ENCODE assay signal across 8 cellular contexts in the genomic region with DNA sequence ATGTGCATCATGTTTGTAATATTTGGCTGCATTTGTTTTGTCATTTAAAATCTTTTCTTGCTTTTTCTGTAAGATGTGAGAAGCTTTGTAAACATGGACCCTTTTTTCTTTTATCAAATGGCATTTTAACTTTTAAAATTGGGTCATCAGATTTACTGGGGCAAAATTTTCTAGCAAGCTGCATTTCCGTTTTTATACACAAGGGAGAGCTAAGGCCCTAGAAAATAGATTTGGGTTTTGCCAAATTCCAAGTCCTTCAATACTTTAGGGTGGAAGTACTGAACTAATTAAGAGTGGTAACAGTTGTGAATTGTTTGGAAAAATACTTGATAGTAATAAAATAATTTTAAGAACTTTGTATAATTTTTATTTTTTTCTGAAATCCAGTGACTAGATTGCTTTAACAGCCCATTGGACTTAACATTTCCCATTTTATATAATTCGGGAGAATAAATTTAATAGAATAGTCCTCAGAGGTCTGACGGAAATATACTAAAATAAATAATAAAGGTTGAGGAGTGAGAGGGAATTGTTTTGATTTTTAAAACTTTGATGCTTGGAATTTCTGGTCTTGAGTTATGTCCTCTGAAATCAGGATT.
DNase-seq lines count a peak whose midpoint lies in the region; ATAC-seq and TF ChIP-seq lines count a peak whose summit lies in the region.

No MANE protein-coding gene starts in this region.

- H3K79me2 ChIP-seq in SU-DHL-6 (ENCODE audit: insufficient read depth, low read length): no peaks in the 10 kb centered on the region

- no peaks in the 10 kb centered on the region for H4K20me1 ChIP-seq in SU-DHL-6 (ENCODE audit: low read depth, low read length)

- TF ChIP-seq POLR2A in transverse colon (IDR thresholded peaks at IDR 0.05): no peak

- no peak overlapping the region for H3K4me3 ChIP-seq in CD4-positive, CD25-positive, alpha-beta regulatory T cell (ENCODE audit: low read depth, low read length)
- no peak overlapping the region for H3K4me3 ChIP-seq in Jurkat, Clone E6-1 (ENCODE audit: low read length)
- H3K4me3 ChIP-seq in SU-DHL-6 (ENCODE audit: insufficient read depth, low read length, poor library complexity, severe bottlenecking) (no peak overlapping the region), heart right ventricle (no peak overlapping the region), transverse colon (no peak overlapping the region)

- H3K9ac ChIP-seq in SU-DHL-6 (ENCODE audit: low read length): no peak overlapping the region

- no peaks in the 10 kb centered on the region for H3F3A ChIP-seq in SU-DHL-6 (ENCODE audit: insufficient read depth)

- no peaks in the 10 kb centered on the region for H3K9me3 ChIP-seq in CD4-positive, CD25-positive, alpha-beta regulatory T cell (ENCODE audit: control insufficient read depth in 2 of 2, low read length in 2 of 2)
- no peaks in the 10 kb centered on the region for H3K9me3 ChIP-seq in SU-DHL-6 (ENCODE audit: insufficient read depth, low read length)
- no peaks in the 10 kb centered on the region for H3K9me3 ChIP-seq in heart right ventricle
- no peaks in the 10 kb centered on the region for H3K9me3 ChIP-seq in transverse colon

- no peak for ATAC-seq in CD4-positive, CD25-positive, alpha-beta regulatory T cell (ENCODE audit: low read depth in 2 of 2)
- ATAC-seq in heart right ventricle (peak in 2 of 8 donors; percentile 26 to 37), GM18907 (IDR thresholded peaks at IDR 0.05; ENCODE audit: unreplicated experiment) (no peak)

- intact Hi-C loops in heart right ventricle (cut with DNase I): loop anchor here in 8 of 10 donors (2.0 to 10.0 kb wide), 11 partner anchors 45 to 705 kb away; partner anchors contain the start of gene VLDLR (in 3 of the 8)
- intact Hi-C loops in transverse colon (cut with DNase I; ENCODE audit: low total_unique reads): no loop called here
- intact Hi-C loops in activated CD4-positive, alpha-beta memory T cell treated with anti-CD3 and anti-CD28 coated beads for 36 hours (cut with micrococcal nuclease): loop anchor here (1.0 kb wide), 1 partner anchor 47 kb away; no protein-coding TSS in a partner anchor

- peak overlapping the region in 1 of 3 donors; percentile 68 for H3K27ac Mint-ChIP-seq in CD4-positive, CD25-positive, alpha-beta regulatory T cell
- no peak overlapping the region for H3K27ac Mint-ChIP-seq in activated CD4-positive, alpha-beta memory T cell treated with anti-CD3 and anti-CD28 coated beads for 36 hours

- H3K36me3 ChIP-seq in CD4-positive, CD25-positive, alpha-beta regulatory T cell (ENCODE audit: control insufficient read depth, insufficient read depth, low read length): peaks cover 67% of the 10 kb centered on the region
- H3K36me3 ChIP-seq in SU-DHL-6 (ENCODE audit: low read length) (no peaks in the 10 kb centered on the region), heart right ventricle (peaks cover 0 to 64% (median 0%) of the 10 kb centered on the region in 9 donors), transverse colon (peaks cover 0 to 3% (median 0%) of the 10 kb centered on the region in 4 donors)

- 58 to 66% methylated on average over 3 of the region's 3 CpGs for WGBS in heart right ventricle, 2 donors
- WGBS in transverse colon (ENCODE audit: low coverage in 1 of 2), 2 donors: 71 to 97% methylated on average over 2 to 3 of the region's 3 CpGs

- no peak overlapping the region for H3K4me2 ChIP-seq in SU-DHL-6 (ENCODE audit: low read depth, low read length, poor library complexity, severe bottlenecking)

- no peak overlapping the region for H2AFZ ChIP-seq in SU-DHL-6 (ENCODE audit: low read depth, low read length, severe bottlenecking)

- H3K27me3 ChIP-seq in CD4-positive, CD25-positive, alpha-beta regulatory T cell (ENCODE audit: control insufficient read depth, insufficient read depth, low read length): no peaks in the 10 kb centered on the region
- H3K27me3 ChIP-seq in SU-DHL-6 (ENCODE audit: low read length) (no peaks in the 10 kb centered on the region), heart right ventricle (no peaks in the 10 kb centered on the region), transverse colon (no peaks in the 10 kb centered on the region)

- H3K4me1 Mint-ChIP-seq in CD4-positive, CD25-positive, alpha-beta regulatory T cell: peaks cover 10 to 46% (median 21%) of the 10 kb centered on the region in 4 donors
- H3K4me1 Mint-ChIP-seq in activated CD4-positive, alpha-beta memory T cell treated with anti-CD3 and anti-CD28 coated beads for 36 hours (ENCODE audit: low read depth): peaks cover 17% of the 10 kb centered on the region

- TF ChIP-seq EP300 in transverse colon (IDR thresholded peaks at IDR 0.05; ENCODE audit: low read depth): no peak

- no peaks in the 10 kb centered on the region for H3K9me2 ChIP-seq in SU-DHL-6 (replicated peaks; ENCODE audit: insufficient read depth, low read length)

- no peaks in the 10 kb centered on the region for H3K9me3 Mint-ChIP-seq in CD4-positive, CD25-positive, alpha-beta regulatory T cell
- no peaks in the 10 kb centered on the region for H3K9me3 Mint-ChIP-seq in activated CD4-positive, alpha-beta memory T cell treated with anti-CD3 and anti-CD28 coated beads for 36 hours

- H3K4me3 Mint-ChIP-seq in CD4-positive, CD25-positive, alpha-beta regulatory T cell: no peak overlapping the region
- H3K4me3 Mint-ChIP-seq in activated CD4-positive, alpha-beta memory T cell treated with anti-CD3 and anti-CD28 coated beads for 36 hours: no peak overlapping the region

- H3K36me3 Mint-ChIP-seq in CD4-positive, CD25-positive, alpha-beta regulatory T cell: peaks cover 51% of the 10 kb centered on the region
- peaks cover 21% of the 10 kb centered on the region for H3K36me3 Mint-ChIP-seq in activated CD4-positive, alpha-beta memory T cell treated with anti-CD3 and anti-CD28 coated beads for 36 hours

- in situ Hi-C loops in transverse colon (cut with MboI; ENCODE audit: low pct_ligation_motif_present in 1 of 4, low pct_unique_long_range_greater_than_20kb in 1 of 4, low sequenced_read_pairs in 3 of 4): loop anchor here in 2 of 4 donors (25.0 kb wide), 1 partner anchor 705 kb away; the partner anchor contains the start of gene PUM3 (in 2 of the 2)

- CTCF ChIA-PET in activated CD4-positive, alpha-beta memory T cell treated with anti-CD3 and anti-CD28 coated beads for 36 hours (lab: Charles Lee): interaction anchor here (0.7 to 3.0 kb wide), 16 partner anchors 8 to 597 kb away, joined by 3 to 27 read pairs (median 3); no protein-coding TSS in a partner anchor

- H3K27ac ChIP-seq in CD4-positive, CD25-positive, alpha-beta regulatory T cell (ENCODE audit: insufficient read depth, low read length, poor library complexity, severe bottlenecking): no peak overlapping the region
- no peak overlapping the region for H3K27ac ChIP-seq in SU-DHL-6 (ENCODE audit: low read depth, low read length)
- peak overlapping the region in 3 of 10 donors; percentile 0 to 6 (median 4) for H3K27ac ChIP-seq in heart right ventricle
- no peak overlapping the region for H3K27ac ChIP-seq in transverse colon

- H3K27me3 Mint-ChIP-seq in CD4-positive, CD25-positive, alpha-beta regulatory T cell: no peaks in the 10 kb centered on the region
- H3K27me3 Mint-ChIP-seq in activated CD4-positive, alpha-beta memory T cell treated with anti-CD3 and anti-CD28 coated beads for 36 hours: no peaks in the 10 kb centered on the region

- peak; percentile 61 for TF ChIP-seq CTCF in SU-DHL-6 (IDR thresholded peaks at IDR 0.05; ENCODE audit: insufficient read depth, low read length, poor library complexity, severe bottlenecking)
- TF ChIP-seq CTCF in heart right ventricle (IDR thresholded peaks at IDR 0.05): peak; percentile 61 to 86 (median 74)
- peak; percentile 53 to 70 (median 63) for TF ChIP-seq CTCF in transverse colon (IDR thresholded peaks at IDR 0.05)

- POLR2A ChIA-PET in activated CD4-positive, alpha-beta memory T cell treated with anti-CD3 and anti-CD28 coated beads for 36 hours (lab: Charles Lee): interaction anchor here (0.6 kb wide), 1 partner anchor 727 kb away, joined by 3 read pairs; no protein-coding TSS in a partner anchor

- DNase-seq in CD4-positive, CD25-positive, alpha-beta regulatory T cell: peak in 2 of 3 donors; percentile 8 to 24
- DNase-seq in Jurkat, Clone E6-1 (ENCODE audit: low read depth, low spot score): peak; percentile 11
- DNase-seq in heart right ventricle (no peak), transverse colon (no peak), cerebellar nuclear complex (lab: John Stamatoyannopoulos, UW) (no peak)
- DNase-seq in activated CD4-positive, alpha-beta memory T cell treated with anti-CD3 and anti-CD28 coated beads for 36 hours: no peak

- no peaks in the 10 kb centered on the region for H3K4me1 ChIP-seq in CD4-positive, CD25-positive, alpha-beta regulatory T cell (ENCODE audit: control insufficient read depth, insufficient read depth, low read length, poor library complexity, severe bottlenecking)
- peaks cover 5 to 63% (median 40%) of the 10 kb centered on the region in 9 donors for H3K4me1 ChIP-seq in heart right ventricle
- H3K4me1 ChIP-seq in transverse colon: peaks cover 0 to 7% (median 0%) of the 10 kb centered on the region in 4 donors

Comparison
In these comparisons a context has a peak if more than half of its experiments do, and no peak if none do; other contexts are left out.
1. DNase-seq: peak in CD4-positive, CD25-positive, alpha-beta regulatory T cell (2 of 3) and Jurkat, Clone E6-1 (single experiment); none in heart right ventricle (0 of 2), transverse colon (single experiment), activated CD4-positive, alpha-beta memory T cell treated with anti-CD3 and anti-CD28 coated beads for 36 hours (single experiment) and cerebellar nuclear complex (0 of 2).
2. Peak in every context shown above with its lines, with median percentiles within 50 percentile points of each other: CTCF ChIP-seq.